ENCODE assay signal across 7 cellular contexts in the genomic region with DNA sequence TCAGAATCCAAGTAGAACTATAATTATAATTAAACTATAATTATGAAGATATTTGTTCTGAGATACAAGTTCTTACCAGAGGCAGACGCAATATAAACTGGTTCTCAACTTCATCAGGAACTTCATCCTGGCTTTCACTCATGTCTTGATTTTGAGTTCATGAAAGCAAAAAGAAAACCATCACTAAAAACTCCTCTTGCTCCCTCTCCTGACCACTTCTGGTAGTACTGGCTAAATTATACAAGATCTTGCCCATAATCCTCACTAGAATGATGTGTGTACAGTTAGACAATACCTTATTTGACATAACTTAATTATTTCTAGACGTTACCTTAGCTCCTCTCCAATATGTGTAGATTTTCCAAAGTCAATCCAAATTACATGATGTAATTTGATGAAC. TPM values are rescaled to one million over a fixed set of nuclear protein-coding genes. Genes with fewer than 3 reads are reported as not detected.
DNase-seq lines count a peak whose midpoint lies in the region; ATAC-seq, FAIRE-seq and TF ChIP-seq lines count a peak whose summit lies in the region.

No MANE protein-coding gene starts in this region.

- no peak overlapping the region for H3K9ac ChIP-seq in kidney (ENCODE audit: low read length in 2 of 2)

- no peak overlapping the region for H3K27ac ChIP-seq in adrenal gland
- no peak overlapping the region for H3K27ac ChIP-seq in kidney (ENCODE audit: low read depth in 2 of 2, low read length in 2 of 2)

- peak; percentile 52 for ATAC-seq in GM21786 (IDR thresholded peaks at IDR 0.05; ENCODE audit: unreplicated experiment)
- ATAC-seq in HG03045 (IDR thresholded peaks at IDR 0.05; ENCODE audit: unreplicated experiment): no peak

- TF ChIP-seq POLR2A in adrenal gland (IDR thresholded peaks at IDR 0.05): no peak

- FAIRE-seq in kidney (lab: Jason Lieb, UNC) (peak; percentile 97), urothelium cell line (lab: Jason Lieb, UNC) (no peak)

- TF ChIP-seq CTCF in adrenal gland (IDR thresholded peaks at IDR 0.05): peak; percentile 30 to 63 (median 50)
- TF ChIP-seq CTCF in kidney (IDR thresholded peaks at IDR 0.05; ENCODE audit: borderline replicate concordance, extremely low read depth, insufficient read depth): peak; percentile 42

- intact Hi-C loops in adrenal gland (cut with DNase I): loop anchor here in 1 of 2 donors (10.0 kb wide), 1 partner anchor 393 kb away; no protein-coding TSS in a partner anchor
- intact Hi-C loops in kidney (cut with DNase I): no loop called here

- H3K36me3 ChIP-seq in adrenal gland (replicated peaks in 1 of 2): no peaks in the 10 kb centered on the region
- H3K36me3 ChIP-seq in kidney (ENCODE audit: control insufficient read depth in 1 of 2, insufficient read depth in 2 of 2, low read length in 2 of 2): no peaks in the 10 kb centered on the region

- H3K4me3 ChIP-seq in adrenal gland (no peak overlapping the region), kidney (ENCODE audit: low read length in 2 of 2) (no peak overlapping the region)

- DNase-seq in EL (peak; percentile 49), NCI-H2029 treated with DMSO at 0.1 percent for 48 hours (lab: John Stamatoyannopoulos, UW) (peak; percentile 43), adrenal gland (peak in 1 of 7 donors; percentile 4), kidney (no peak), urothelium cell line (ENCODE audit: low spot score) (peak; percentile 20)

- 5 to 10% (median 7%) methylated on average over 2 of the region's 2 CpGs for WGBS in adrenal gland, 4 donors

- H3K4me1 ChIP-seq in adrenal gland (replicated peaks in 1 of 2) (no peaks in the 10 kb centered on the region), kidney (ENCODE audit: control insufficient read depth in 1 of 2, insufficient read depth in 1 of 2, low read depth in 1 of 2, low read length in 2 of 2) (no peaks in the 10 kb centered on the region)

- H3K9me3 ChIP-seq in adrenal gland (replicated peaks in 1 of 3) (no peaks in the 10 kb centered on the region), kidney (ENCODE audit: control insufficient read depth in 1 of 2, low read length in 2 of 2) (no peaks in the 10 kb centered on the region)

- H3K27me3 ChIP-seq in adrenal gland: peaks cover 28% of the 10 kb centered on the region

RNA-seq across cellular contexts. Expression of a gene that starts 3.7 kb away (rescaled TPM):
- total RNA-seq in adrenal gland (under 1 TPM in 1 of 8 donors, not detected in 7; 0.27 TPM), kidney (not detected)
- polyA plus RNA-seq in adrenal gland (under 1 TPM; 0.15 to 0.24 (median 0.16) TPM), kidney (ENCODE audit: insufficient read depth, low read depth, low replicate concordance) (0.30 TPM)
